In genomic region chr2:201918981-201919380, GRCh38 we compare ENCODE assay signal across 29 cellular contexts.
"Had no signal": no experiment of that assay in that cellular context is flagged by ENCODE, and none has a peak within 500 bp of the region (broad histone marks: within the 10 kb centered on the region; RNA-seq: fewer than 3 reads in every experiment).

No MANE protein-coding gene starts in this region.

- H3K9ac ChIP-seq: KMS-11 had no signal

- H3K27ac ChIP-seq: ascending aorta, body of pancreas, KMS-11, SK-N-MC, VCaP had no signal

- H3K4me1 ChIP-seq: ascending aorta, body of pancreas had no signal

- H3K27me3 ChIP-seq: ascending aorta, body of pancreas, MG63 had no signal

- DNase-seq: activated CD4-positive, CD25-positive, alpha-beta regulatory T cell; activated CD8-positive, alpha-beta memory T cell treated with anti-CD3 and anti-CD28 coated beads, Interleukin-2, amount 50 U/mL, for 4 hours; activated CD8-positive, alpha-beta T cell treated with anti-CD3 and anti-CD28 coated beads for 36 hours; activated naive CD4-positive, alpha-beta T cell; activated naive CD8-positive, alpha-beta T cell treated with anti-CD3 and anti-CD28 coated beads, Interleukin-2, amount 50 U/mL, for 24 hours; amniotic stem cell; body of pancreas; central memory CD4-positive, alpha-beta T cell; MG63; NCI-H1105; NCI-H1436; NCI-H1694 treated with DMSO at 0.1 percent for 48 hours; NCI-H2029 treated with DMSO at 0.1 percent for 48 hours; NCI-H345; NCI-H510A; NCI-H526 treated with DMSO at 0.1 percent for 48 hours; NCI-H82; OCI-M1; RPMI8226; T-cell; T-helper 2 cell; T1000 had no signal

- FAIRE-seq: bronchial epithelial cell had no signal

- ATAC-seq: activated CD8-positive, alpha-beta T cell treated with anti-CD3 and anti-CD28 coated beads for 36 hours; activated naive CD8-positive, alpha-beta T cell treated with anti-CD3 and anti-CD28 coated beads, Interleukin-2, amount 50 U/mL, for 24 hours; body of pancreas; Panc1; Right ventricle myocardium inferior; T-cell had no signal

- H3K4me2 ChIP-seq: KMS-11 had no signal

- H3K9me3 ChIP-seq: ascending aorta, body of pancreas, MG63 had no signal

- H3K36me3 ChIP-seq: ascending aorta, MG63 had no signal

- H3K4me3 ChIP-seq: ascending aorta, body of pancreas, MG63, SK-N-MC had no signal
